16 cellular contexts compared by ENCODE assay signal in genomic region chr19:15291666-15292065, GRCh38. TPM values are rescaled to one million over a fixed set of nuclear protein-coding genes. Genes with fewer than 3 reads are reported as not detected.
DNase-seq lines count a peak whose midpoint lies in the region; ATAC-seq, FAIRE-seq and TF ChIP-seq lines count a peak whose summit lies in the region.
"Had no signal": no experiment of that assay in that cellular context is flagged by ENCODE, and none has a peak within 500 bp of the region (broad histone marks: within the 10 kb centered on the region; RNA-seq: fewer than 3 reads in every experiment).

No MANE protein-coding gene starts in this region.

- peak overlapping the region; percentile 75 for H3K27ac Mint-ChIP-seq in activated CD4-positive, alpha-beta memory T cell treated with anti-CD3 and anti-CD28 coated beads for 36 hours
- no peak overlapping the region for H3K27ac Mint-ChIP-seq in activated CD4-positive, alpha-beta memory T cell treated with anti-CD3 and anti-CD28 coated beads, Interleukin-2, amount 10 ng/mL, durations not matched to agents 7 days and 5 days
- H3K27ac Mint-ChIP-seq in brain (peak overlapping the region; percentile 3 to 88 (median 52)), osteocyte (ENCODE audit: unreplicated experiment) (peak overlapping the region; percentile 87)

- intact Hi-C loops in activated CD4-positive, alpha-beta memory T cell treated with anti-CD3 and anti-CD28 coated beads for 36 hours (cut with micrococcal nuclease): loop anchor here (1.0 kb wide), 1 partner anchor 8 kb away; no protein-coding TSS in a partner anchor

- H3K4me3 Mint-ChIP-seq in activated CD4-positive, alpha-beta memory T cell treated with anti-CD3 and anti-CD28 coated beads for 36 hours: no peak overlapping the region
- no peak overlapping the region for H3K4me3 Mint-ChIP-seq in activated CD4-positive, alpha-beta memory T cell treated with anti-CD3 and anti-CD28 coated beads, Interleukin-2, amount 10 ng/mL, durations not matched to agents 7 days and 5 days
- H3K4me3 Mint-ChIP-seq in brain (peak overlapping the region in 2 of 5 experiments; percentile 18 to 35), osteocyte (ENCODE audit: unreplicated experiment) (no peak overlapping the region)

- TF ChIP-seq CTCF in brain (conservative IDR thresholded peaks at IDR 0.05) (no peak), osteocyte (IDR thresholded peaks at IDR 0.05) (no peak)

- no peak for ATAC-seq in HG03457 (IDR thresholded peaks at IDR 0.05; ENCODE audit: unreplicated experiment)

- POLR2A ChIA-PET in activated CD4-positive, alpha-beta memory T cell treated with anti-CD3 and anti-CD28 coated beads for 36 hours (lab: Charles Lee): interaction anchor here (0.8 to 4.7 kb wide), 5 partner anchors 9 to 88 kb away, joined by 3 to 36 read pairs (median 4); partner anchors contain the start of gene AKAP8
- POLR2A ChIA-PET in activated CD4-positive, alpha-beta memory T cell treated with anti-CD3 and anti-CD28 coated beads, Interleukin-2, amount 10 ng/mL, durations not matched to agents 7 days and 5 days (lab: Charles Lee): interaction anchor here (1.2 to 1.7 kb wide), 2 partner anchors 9 to 11 kb away, joined by 5 read pairs; no protein-coding TSS in a partner anchor

- H3K4me1 Mint-ChIP-seq in activated CD4-positive, alpha-beta memory T cell treated with anti-CD3 and anti-CD28 coated beads for 36 hours (ENCODE audit: low read depth): peaks cover 94% of the 10 kb centered on the region
- peaks cover 89% of the 10 kb centered on the region for H3K4me1 Mint-ChIP-seq in activated CD4-positive, alpha-beta memory T cell treated with anti-CD3 and anti-CD28 coated beads, Interleukin-2, amount 10 ng/mL, durations not matched to agents 7 days and 5 days
- H3K4me1 Mint-ChIP-seq in brain (peaks cover 98% of the 10 kb centered on the region), osteocyte (ENCODE audit: unreplicated experiment) (peaks cover 94% of the 10 kb centered on the region)

- H3K9me3 Mint-ChIP-seq in activated CD4-positive, alpha-beta memory T cell treated with anti-CD3 and anti-CD28 coated beads for 36 hours: no peaks in the 10 kb centered on the region
- no peaks in the 10 kb centered on the region for H3K9me3 Mint-ChIP-seq in activated CD4-positive, alpha-beta memory T cell treated with anti-CD3 and anti-CD28 coated beads, Interleukin-2, amount 10 ng/mL, durations not matched to agents 7 days and 5 days
- H3K9me3 Mint-ChIP-seq in brain (peaks cover 0 to 2% (median 0%) of the 10 kb centered on the region in 5 experiments), osteocyte (ENCODE audit: unreplicated experiment) (no peaks in the 10 kb centered on the region)

- no peak for FAIRE-seq in frontal cortex (lab: Jason Lieb, UNC)
- FAIRE-seq: H1, RCC 7860, urothelium cell line had no signal

- CTCF ChIA-PET in activated CD4-positive, alpha-beta memory T cell treated with anti-CD3 and anti-CD28 coated beads for 36 hours (lab: Charles Lee): interaction anchor here (0.7 to 1.2 kb wide), 2 partner anchors 31 to 267 kb away, joined by 3 read pairs; no protein-coding TSS in a partner anchor
- CTCF ChIA-PET in activated CD4-positive, alpha-beta memory T cell treated with anti-CD3 and anti-CD28 coated beads, Interleukin-2, amount 10 ng/mL, durations not matched to agents 7 days and 5 days (lab: Charles Lee): no interaction called here

- H3K27me3 Mint-ChIP-seq in activated CD4-positive, alpha-beta memory T cell treated with anti-CD3 and anti-CD28 coated beads for 36 hours: no peaks in the 10 kb centered on the region
- no peaks in the 10 kb centered on the region for H3K27me3 Mint-ChIP-seq in activated CD4-positive, alpha-beta memory T cell treated with anti-CD3 and anti-CD28 coated beads, Interleukin-2, amount 10 ng/mL, durations not matched to agents 7 days and 5 days
- H3K27me3 Mint-ChIP-seq in brain (no peaks in the 10 kb centered on the region), osteocyte (ENCODE audit: unreplicated experiment) (no peaks in the 10 kb centered on the region)

- no peak for DNase-seq in activated CD4-positive, alpha-beta memory T cell treated with anti-CD3 and anti-CD28 coated beads for 36 hours
- DNase-seq in activated CD4-positive, alpha-beta memory T cell treated with anti-CD3 and anti-CD28 coated beads, Interleukin-2, amount 10 ng/mL, durations not matched to agents 7 days and 5 days: no peak
- DNase-seq in NAMALWA (ENCODE audit: low spot score) (peak; percentile 55), osteocyte (ENCODE audit: extremely low spot score, unreplicated experiment) (no peak), amygdala (lab: John Stamatoyannopoulos, UW) (no peak), frontal cortex (ENCODE audit: low spot score in 2 of 2) (no peak)
- DNase-seq: DMS153; esophagus squamous epithelium; MV-4-11; NCI-H2227 treated with DMSO at 0.1 percent for 48 hours; stimulated activated CD4-positive, alpha-beta T cell treated with anti-CD3 and anti-CD28 coated beads, Interleukin-15, amount 100 ng/mL, for 24 hours had no signal

- peaks cover 1% of the 10 kb centered on the region for H3K36me3 Mint-ChIP-seq in activated CD4-positive, alpha-beta memory T cell treated with anti-CD3 and anti-CD28 coated beads for 36 hours
- H3K36me3 Mint-ChIP-seq in activated CD4-positive, alpha-beta memory T cell treated with anti-CD3 and anti-CD28 coated beads, Interleukin-2, amount 10 ng/mL, durations not matched to agents 7 days and 5 days (ENCODE audit: low read depth): peaks cover 21% of the 10 kb centered on the region
- H3K36me3 Mint-ChIP-seq in brain (peaks cover 24% of the 10 kb centered on the region), osteocyte (ENCODE audit: unreplicated experiment) (peaks cover 2% of the 10 kb centered on the region)

RNA-seq across cellular contexts. Expression of gene BRD4, which starts 40.7 kb away (rescaled TPM):
- 100 to 1,000 TPM in 1 of 2 experiments, 10 to 100 TPM in 1; 94.5 to 103 TPM for total RNA-seq in activated CD4-positive, alpha-beta memory T cell treated with anti-CD3 and anti-CD28 coated beads for 36 hours
- total RNA-seq in activated CD4-positive, alpha-beta memory T cell treated with anti-CD3 and anti-CD28 coated beads, Interleukin-2, amount 10 ng/mL, durations not matched to agents 7 days and 5 days: 100 to 1,000 TPM; 103 to 110 TPM
- polyA plus RNA-seq in brain (ENCODE audit: insufficient read depth, low read depth, low replicate concordance): 46.0 TPM
- total RNA-seq in osteocyte (142 and 143 TPM in 2 replicates), frontal cortex (11.4 TPM)

RNA-seq across cellular contexts. Expression of gene EPHX3, which starts 59.4 kb away (rescaled TPM):
- total RNA-seq in activated CD4-positive, alpha-beta memory T cell treated with anti-CD3 and anti-CD28 coated beads for 36 hours: not detected
- total RNA-seq in activated CD4-positive, alpha-beta memory T cell treated with anti-CD3 and anti-CD28 coated beads, Interleukin-2, amount 10 ng/mL, durations not matched to agents 7 days and 5 days: under 1 TPM in 1 of 2 experiments, not detected in 1; 0.20 TPM
- polyA plus RNA-seq in brain (ENCODE audit: insufficient read depth, low read depth, low replicate concordance): not detected
- not detected in 2 replicates for total RNA-seq in osteocyte
- under 0.01 TPM for total RNA-seq in frontal cortex
